8 cellular contexts compared by ENCODE assay signal in genomic region chr17:80414803-80415625, GRCh38. TPM values are rescaled to one million over a fixed set of nuclear protein-coding genes. Genes with fewer than 3 reads are reported as not detected.
DNase-seq lines count a peak whose midpoint lies in the region; ATAC-seq and TF ChIP-seq lines count a peak whose summit lies in the region.

TSS of gene ENDOV (plus strand) at chr17:80415167. CDS start at chr17:80415195, 28 bp downstream.

- DNase-seq in Calu3 (peak; percentile 92), HuH-7.5 (ENCODE audit: low spot score) (peak; percentile 95), endodermal cell (peak; percentile 98), mesenteric fat pad (ENCODE audit: low spot score) (peak; percentile 99)
- peak; percentile 84 for DNase-seq in activated CD8-positive, alpha-beta memory T cell treated with anti-CD3 and anti-CD28 coated beads, Interleukin-2, amount 50 U/mL, for 24 hours (ENCODE audit: extremely low read depth)
- peak; percentile 84 for DNase-seq in stimulated activated CD8-positive, alpha-beta memory T cell treated with anti-CD3 and anti-CD28 coated beads, Interleukin-12 subunit alpha, Interleukin-12 subunit beta, amount 100 ng/mL, for 4 hours (ENCODE audit: low read depth)

- H3K4me1 ChIP-seq in OCI-LY1 (ENCODE audit: insufficient read depth, low read length, severe bottlenecking) = peaks cover 13% of the 10 kb centered on the region
- H3K4me1 ChIP-seq in endodermal cell (ENCODE audit: control insufficient read depth, insufficient read depth, low read length) = peaks cover 10% of the 10 kb centered on the region

- H3K27ac Mint-ChIP-seq in Calu3 (ENCODE audit: unreplicated experiment) (peak within 1 kb of the TSS; percentile 87), endodermal cell (peak within 1 kb of the TSS; percentile 97)

- no peaks in the 10 kb centered on the region for H3F3A ChIP-seq in OCI-LY1 (ENCODE audit: insufficient read depth, low read length)

- H3K36me3 ChIP-seq in OCI-LY1 (ENCODE audit: insufficient read depth, low read length) = no peaks in the 10 kb centered on the region
- H3K36me3 ChIP-seq in endodermal cell (ENCODE audit: control insufficient read depth, insufficient read depth, low read length) = peaks cover 21% of the 10 kb centered on the region

- H3K9me2 ChIP-seq in OCI-LY1 (ENCODE audit: low read depth, low read length) = no peaks in the 10 kb centered on the region

- H3K4me3 Mint-ChIP-seq in Calu3 (ENCODE audit: low read depth, unreplicated experiment) (peak within 1 kb of the TSS; percentile 76), endodermal cell (peak within 1 kb of the TSS; percentile 87)

- H4K20me1 ChIP-seq in OCI-LY1 (ENCODE audit: insufficient read depth, low read length) = no peaks in the 10 kb centered on the region

- CTCF ChIA-PET in Calu3 (lab: Charles Lee) = interaction anchor here (0.6 to 0.7 kb wide), 2 partner anchors 12 to 714 kb away, joined by 3 read pairs; no protein-coding TSS in a partner anchor

- H3K36me3 Mint-ChIP-seq in Calu3 (ENCODE audit: insufficient read depth, unreplicated experiment) (peaks cover 52% of the 10 kb centered on the region), endodermal cell (ENCODE audit: low read depth) (peaks cover 28% of the 10 kb centered on the region)

- H3K9ac ChIP-seq in OCI-LY1 (ENCODE audit: low read length) (peak within 1 kb of the TSS; percentile 59), endodermal cell (ENCODE audit: extremely low read depth, low read length, poor library complexity, severe bottlenecking) (peak within 1 kb of the TSS; percentile 92)

- peaks cover 29% of the 10 kb centered on the region for H3K4me1 Mint-ChIP-seq in Calu3 (ENCODE audit: low read depth, unreplicated experiment)
- peaks cover 35% of the 10 kb centered on the region for H3K4me1 Mint-ChIP-seq in endodermal cell

- no peaks in the 10 kb centered on the region for H3K79me2 ChIP-seq in OCI-LY1 (ENCODE audit: insufficient read depth, low read length)

- intact Hi-C loops in Calu3 (cut with micrococcal nuclease; ENCODE audit: unreplicated experiment) = no loop called here

- H3K9me3 ChIP-seq in OCI-LY1 (ENCODE audit: low read length) = no peaks in the 10 kb centered on the region
- H3K9me3 ChIP-seq in endodermal cell (ENCODE audit: control insufficient read depth, low read length) = no peaks in the 10 kb centered on the region

- 0 to 1% methylated on average over 62 to 97 of the region's 97 CpGs for WGBS in endodermal cell (ENCODE audit: insufficient coverage in 1 of 2, insufficient read length in 1 of 2), 2 experiments

- H3K4me3 ChIP-seq in OCI-LY1 (ENCODE audit: low read depth, low read length, poor library complexity, severe bottlenecking) (peak within 1 kb of the TSS; percentile 67), endodermal cell (ENCODE audit: low read length) (peak within 1 kb of the TSS; percentile 96)

- H3K27me3 ChIP-seq in OCI-LY1 (ENCODE audit: insufficient read depth, low read length) (peaks cover 14% of the 10 kb centered on the region; the same call in 1 of the 2 replicates), endodermal cell (ENCODE audit: control insufficient read depth, insufficient read depth, low read length, poor library complexity, severe bottlenecking) (no peaks in the 10 kb centered on the region)

- H3K27me3 Mint-ChIP-seq in Calu3 (ENCODE audit: unreplicated experiment) = peaks cover 27% of the 10 kb centered on the region
- H3K27me3 Mint-ChIP-seq in endodermal cell (ENCODE audit: insufficient read depth) = peaks cover 15% of the 10 kb centered on the region

- peak within 1 kb of the TSS; percentile 72 for H3K4me2 ChIP-seq in OCI-LY1 (ENCODE audit: low read length)

- TSS peak; percentile 46 for BruUV-seq in Calu3 (replicated peaks; lab: Mats Ljungman, UMichigan)

- ATAC-seq in GM21526 (IDR thresholded peaks at IDR 0.05; ENCODE audit: low FRiP score, unreplicated experiment) = peak; percentile 90

- no peak within 1 kb of the TSS for H2AFZ ChIP-seq in OCI-LY1 (ENCODE audit: low read length)

- TF ChIP-seq CTCF in Calu3 (IDR thresholded peaks at IDR 0.05; ENCODE audit: unreplicated experiment) = no peak
- no peak for TF ChIP-seq CTCF in OCI-LY1 (IDR thresholded peaks at IDR 0.05; ENCODE audit: low read length)
- TF ChIP-seq CTCF in endodermal cell (conservative IDR thresholded peaks at IDR 0.05) = no peak

- H3K9me3 Mint-ChIP-seq in Calu3 (ENCODE audit: low read depth, unreplicated experiment) (no peaks in the 10 kb centered on the region), endodermal cell (no peaks in the 10 kb centered on the region)

- H3K27ac ChIP-seq in OCI-LY1 (ENCODE audit: low read depth, low read length, poor library complexity, severe bottlenecking) = no peak within 1 kb of the TSS
- H3K27ac ChIP-seq in endodermal cell (ENCODE audit: low read depth, low read length) = peak within 1 kb of the TSS; percentile 94

RNA-seq across cellular contexts. Expression of gene ENDOV, which starts in this region (rescaled TPM):
- total RNA-seq in Calu3 (2022) = 33.2 and 37.0 TPM in 2 replicates
- total RNA-seq in endodermal cell = 10 to 100 TPM; 38.8 to 47.1 TPM
- 33.2 TPM for polyA plus RNA-seq in endodermal cell (2013, experiment 1 of 2)
- 32.9 TPM for polyA plus RNA-seq in endodermal cell (2013, experiment 2 of 2)
- total RNA-seq in mesenteric fat pad = 10.5 TPM
